Comparison of ENCODE assay signal across 11 cellular contexts in the genomic region with DNA sequence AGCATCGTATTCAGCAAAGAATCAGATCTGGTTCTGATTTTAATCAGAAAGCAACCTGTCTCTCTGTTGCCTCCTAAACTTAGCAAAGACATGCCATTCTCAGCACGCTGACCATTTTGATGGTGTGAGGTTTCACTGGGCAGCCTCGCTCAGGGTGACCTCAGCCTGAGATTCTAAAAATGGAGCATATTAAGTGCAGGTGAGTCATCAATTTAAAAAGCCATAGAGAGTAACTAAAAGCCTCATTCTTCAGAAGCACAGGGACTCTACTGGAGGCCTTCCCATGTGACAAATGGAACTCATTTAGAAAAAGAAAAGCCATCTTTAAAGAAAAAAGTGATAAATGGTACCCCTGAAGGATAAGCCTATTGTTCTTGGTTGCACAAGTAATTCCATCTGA.
DNase-seq lines count a peak whose midpoint lies in the region; ATAC-seq, FAIRE-seq and TF ChIP-seq lines count a peak whose summit lies in the region.
"Had no signal": no experiment of that assay in that cellular context is flagged by ENCODE, and none has a peak within 500 bp of the region (broad histone marks: within the 10 kb centered on the region; RNA-seq: fewer than 3 reads in every experiment).

No MANE protein-coding gene starts in this region.

- H4K20me1 ChIP-seq in PC-3 (ENCODE audit: low read length): no peaks in the 10 kb centered on the region

- POLR2A ChIA-PET in PC-3 (lab: Charles Lee; ENCODE audit: unreplicated experiment): no interaction called here

- H3K4me2 ChIP-seq in PC-3 (ENCODE audit: low read length): no peak overlapping the region

- intact Hi-C loops in PC-3 (cut with micrococcal nuclease): no loop called here
- intact Hi-C loops in sigmoid colon (cut with DNase I): no loop called here
- intact Hi-C loops in kidney (cut with DNase I): no loop called here

- CTCF ChIA-PET in PC-3 (lab: Charles Lee): no interaction called here

- no peak overlapping the region; the same call in 1 of the 2 replicates for H2AFZ ChIP-seq in PC-3 (ENCODE audit: low read length)

- H3K9me3 ChIP-seq in PC-3 (ENCODE audit: low read length) (no peaks in the 10 kb centered on the region), sigmoid colon (no peaks in the 10 kb centered on the region), kidney (ENCODE audit: control insufficient read depth in 1 of 2, low read length in 2 of 2) (no peaks in the 10 kb centered on the region)

- TF ChIP-seq EP300 in sigmoid colon (IDR thresholded peaks at IDR 0.05): no peak

- H3K27ac ChIP-seq in PC-3 (ENCODE audit: low read length): no peak overlapping the region
- peak overlapping the region; percentile 24 to 78 (median 67) for H3K27ac ChIP-seq in sigmoid colon
- no peak overlapping the region for H3K27ac ChIP-seq in kidney (ENCODE audit: low read depth in 2 of 2, low read length in 2 of 2)
- H3K27ac ChIP-seq: SK-N-MC had no signal

- in situ Hi-C loops in GM13977 (cut with MboI; ENCODE audit: low pct_unique_long_range_greater_than_20kb, low sequenced_read_pairs, unreplicated experiment): no loop called here

- ATAC-seq in PC-3: peak; percentile 85

- no peaks in the 10 kb centered on the region for H3K36me3 ChIP-seq in PC-3 (ENCODE audit: low read depth, low read length)
- no peaks in the 10 kb centered on the region for H3K36me3 ChIP-seq in sigmoid colon
- H3K36me3 ChIP-seq in kidney (ENCODE audit: control insufficient read depth in 1 of 2, insufficient read depth in 2 of 2, low read length in 2 of 2): no peaks in the 10 kb centered on the region

- no peak for TF ChIP-seq POLR2A in sigmoid colon (IDR thresholded peaks at IDR 0.05)

- H3K9ac ChIP-seq in PC-3 (ENCODE audit: low read length) (no peak overlapping the region), kidney (ENCODE audit: low read length in 2 of 2) (no peak overlapping the region)

- H3K27me3 ChIP-seq in PC-3 (ENCODE audit: low read length) (no peaks in the 10 kb centered on the region), sigmoid colon (no peaks in the 10 kb centered on the region)

- no peaks in the 10 kb centered on the region for H3F3A ChIP-seq in PC-3 (ENCODE audit: low read length, unreplicated experiment)

- FAIRE-seq in kidney (lab: Jason Lieb, UNC): no peak
- FAIRE-seq: GM19239 had no signal

- H3K4me1 ChIP-seq in PC-3 (ENCODE audit: insufficient read depth, low read length) (peaks cover 4% of the 10 kb centered on the region; the same call in 1 of the 2 replicates), sigmoid colon (peaks cover 0 to 48% (median 13%) of the 10 kb centered on the region in 4 donors), kidney (ENCODE audit: control insufficient read depth in 1 of 2, insufficient read depth in 1 of 2, low read depth in 1 of 2, low read length in 2 of 2) (no peaks in the 10 kb centered on the region)

- no peaks in the 10 kb centered on the region for H3K79me2 ChIP-seq in PC-3 (ENCODE audit: low read length)

- no peak overlapping the region for H3K4me3 ChIP-seq in PC-3 (ENCODE audit: low read length)
- peak overlapping the region; percentile 9 for H3K4me3 ChIP-seq in fibroblast of the aortic adventitia (ENCODE audit: low read depth, low read length)
- H3K4me3 ChIP-seq in sigmoid colon: no peak overlapping the region
- no peak overlapping the region for H3K4me3 ChIP-seq in kidney (ENCODE audit: low read length in 2 of 2)
- H3K4me3 ChIP-seq: SK-N-MC had no signal

- BruUV-seq in PC-3 (replicated peaks; lab: Mats Ljungman, UMichigan): no TSS peak

- DNase-seq in GM13977 (ENCODE audit: low spot score) (peak; percentile 12), PC-3 (peak; percentile 54), fibroblast of the aortic adventitia (ENCODE audit: low read depth) (peak; percentile 76), sigmoid colon (no peak), NCI-H345 (lab: John Stamatoyannopoulos, UW) (no peak), NK-92 (lab: John Stamatoyannopoulos, UW; ENCODE audit: unreplicated experiment) (no peak), kidney (no peak)
- no peak for DNase-seq in activated CD4-positive, alpha-beta T cell treated with anti-CD3 and anti-CD28 coated beads for 4 hours
- DNase-seq: DMS 273 treated with DMSO at 0.1 percent for 48 hours had no signal

- H3K9me2 ChIP-seq in PC-3 (replicated peaks; ENCODE audit: low read length): no peaks in the 10 kb centered on the region

- no peak for TF ChIP-seq CTCF in GM13977 (IDR thresholded peaks at IDR 0.05; ENCODE audit: extremely low read depth, insufficient read depth, missing control alignments)
- no peak for TF ChIP-seq CTCF in PC-3 (conservative IDR thresholded peaks at IDR 0.05; ENCODE audit: low read depth, low read length)
- TF ChIP-seq CTCF in fibroblast of the aortic adventitia (IDR thresholded peaks at IDR 0.05; ENCODE audit: insufficient read depth, low read length): no peak
- no peak for TF ChIP-seq CTCF in sigmoid colon (IDR thresholded peaks at IDR 0.05)
- TF ChIP-seq CTCF in kidney (IDR thresholded peaks at IDR 0.05; ENCODE audit: borderline replicate concordance, extremely low read depth, insufficient read depth): no peak

- 85 to 88% methylated on average over 3 of the region's 3 CpGs for WGBS in sigmoid colon, 2 donors

Comparison
In these comparisons a context has a peak if more than half of its experiments do, and no peak if none do; other contexts are left out.
1. DNase-seq: peak in GM13977 (single experiment), PC-3 (single experiment) and fibroblast of the aortic adventitia (single experiment); none in sigmoid colon (single experiment), NCI-H345 (single experiment), NK-92 (single experiment), kidney (single experiment) and activated CD4-positive, alpha-beta T cell treated with anti-CD3 and anti-CD28 coated beads for 4 hours (0 of 2).
2. H3K27ac ChIP-seq: peak in sigmoid colon (4 of 4); none in PC-3 (single experiment) and kidney (0 of 2).